ENCODE assay signal across 8 cellular contexts in the genomic region with DNA sequence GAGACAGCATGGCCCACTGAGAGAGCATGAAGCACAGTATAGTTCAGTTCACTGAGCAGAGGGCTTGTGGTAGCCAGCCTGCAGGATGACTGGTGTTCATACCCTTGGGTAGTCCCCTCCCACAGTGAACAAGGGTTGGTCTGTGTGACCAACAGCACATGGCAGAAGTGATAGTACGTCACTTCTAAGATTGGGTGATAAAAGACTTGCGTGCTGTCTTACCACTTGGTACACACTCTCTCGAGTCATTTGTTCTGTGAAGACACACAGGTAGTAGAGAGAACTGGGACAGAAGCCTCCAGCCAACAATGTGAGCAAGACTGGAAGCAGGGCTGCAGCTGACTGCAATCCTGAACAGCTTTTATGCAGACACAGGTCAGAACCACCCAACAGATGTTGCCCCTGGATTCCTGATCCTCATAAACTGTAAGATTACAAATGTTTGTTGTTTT. TPM values are rescaled to one million over a fixed set of nuclear protein-coding genes. Genes with fewer than 3 reads are reported as not detected.
A peak's percentile ranks its signal among the peaks of the same experiment; 100 is the strongest.
DNase-seq lines count a peak whose midpoint lies in the region; ATAC-seq and TF ChIP-seq lines count a peak whose summit lies in the region.

No MANE protein-coding gene starts in this region.

- H3K27me3 Mint-ChIP-seq in mesothelial cell of epicardium (ENCODE audit: low read depth): no peaks in the 10 kb centered on the region
- H3K27me3 Mint-ChIP-seq in stimulated activated naive CD8-positive, alpha-beta T cell treated with anti-CD3 and anti-CD28 coated beads, Interleukin-15, Interleukin-2, amounts not matched to agents 100 ng/mL and 50 ng/mL, for 24 hours: no peaks in the 10 kb centered on the region

- TF ChIP-seq CTCF in GM13977 (IDR thresholded peaks at IDR 0.05; ENCODE audit: extremely low read depth, insufficient read depth, missing control alignments) (no peak), mesothelial cell of epicardium (IDR thresholded peaks at IDR 0.05; ENCODE audit: unreplicated experiment) (no peak)

- no peak overlapping the region for H3K4me3 Mint-ChIP-seq in mesothelial cell of epicardium
- H3K4me3 Mint-ChIP-seq in stimulated activated naive CD8-positive, alpha-beta T cell treated with anti-CD3 and anti-CD28 coated beads, Interleukin-15, Interleukin-2, amounts not matched to agents 100 ng/mL and 50 ng/mL, for 24 hours: peak overlapping the region; percentile 82

- H3K9me3 Mint-ChIP-seq in mesothelial cell of epicardium: no peaks in the 10 kb centered on the region
- H3K9me3 Mint-ChIP-seq in stimulated activated naive CD8-positive, alpha-beta T cell treated with anti-CD3 and anti-CD28 coated beads, Interleukin-15, Interleukin-2, amounts not matched to agents 100 ng/mL and 50 ng/mL, for 24 hours: no peaks in the 10 kb centered on the region

- peak; percentile 63 for DNase-seq in GM13977 (ENCODE audit: low spot score)
- DNase-seq in T follicular helper cell (ENCODE audit: low read depth): peak; percentile 62
- peak; percentile 56 for DNase-seq in activated naive CD8-positive, alpha-beta T cell treated with anti-CD3 and anti-CD28 coated beads, Interleukin-2, amount 50 U/mL, for 16 hours (ENCODE audit: low read depth, low spot score)
- DNase-seq in mesothelial cell of epicardium (ENCODE audit: low spot score in 2 of 2, unreplicated experiment in 2 of 2): no peak
- DNase-seq in midbrain (lab: John Stamatoyannopoulos, UW): no peak
- no peak for DNase-seq in NCI-H1048 (lab: John Stamatoyannopoulos, UW)

- H3K36me3 Mint-ChIP-seq in mesothelial cell of epicardium: no peaks in the 10 kb centered on the region
- peaks cover 24% of the 10 kb centered on the region for H3K36me3 Mint-ChIP-seq in stimulated activated naive CD8-positive, alpha-beta T cell treated with anti-CD3 and anti-CD28 coated beads, Interleukin-15, Interleukin-2, amounts not matched to agents 100 ng/mL and 50 ng/mL, for 24 hours (ENCODE audit: low read depth)

- peak overlapping the region; percentile 85 for H3K27ac Mint-ChIP-seq in mesothelial cell of epicardium
- H3K27ac Mint-ChIP-seq in stimulated activated naive CD8-positive, alpha-beta T cell treated with anti-CD3 and anti-CD28 coated beads, Interleukin-15, Interleukin-2, amounts not matched to agents 100 ng/mL and 50 ng/mL, for 24 hours: peak overlapping the region; percentile 97

- peak; percentile 96 for ATAC-seq in HG02588 (IDR thresholded peaks at IDR 0.05; ENCODE audit: unreplicated experiment)

- in situ Hi-C loops in GM13977 (cut with MboI; ENCODE audit: low pct_unique_long_range_greater_than_20kb, low sequenced_read_pairs, unreplicated experiment): loop anchor here (25.0 kb wide), 1 partner anchor 470 kb away; no protein-coding TSS in a partner anchor

- H3K4me1 Mint-ChIP-seq in mesothelial cell of epicardium: peaks cover 51% of the 10 kb centered on the region
- H3K4me1 Mint-ChIP-seq in stimulated activated naive CD8-positive, alpha-beta T cell treated with anti-CD3 and anti-CD28 coated beads, Interleukin-15, Interleukin-2, amounts not matched to agents 100 ng/mL and 50 ng/mL, for 24 hours (ENCODE audit: low read depth): peaks cover 98% of the 10 kb centered on the region

RNA-seq across cellular contexts. Expression of a gene that starts 14.6 kb away (rescaled TPM):
- 55.7 to 62.7 TPM (median 57.8 TPM) in 3 replicates for total RNA-seq in mesothelial cell of epicardium

Comparison
In these comparisons a context has a peak if more than half of its experiments do, and no peak if none do; other contexts are left out.
1. DNase-seq: peak in GM13977 (single experiment), T follicular helper cell (single experiment) and activated naive CD8-positive, alpha-beta T cell treated with anti-CD3 and anti-CD28 coated beads, Interleukin-2, amount 50 U/mL, for 16 hours (single experiment); none in mesothelial cell of epicardium (0 of 2), midbrain (single experiment) and NCI-H1048 (single experiment).